In the genomic region with DNA sequence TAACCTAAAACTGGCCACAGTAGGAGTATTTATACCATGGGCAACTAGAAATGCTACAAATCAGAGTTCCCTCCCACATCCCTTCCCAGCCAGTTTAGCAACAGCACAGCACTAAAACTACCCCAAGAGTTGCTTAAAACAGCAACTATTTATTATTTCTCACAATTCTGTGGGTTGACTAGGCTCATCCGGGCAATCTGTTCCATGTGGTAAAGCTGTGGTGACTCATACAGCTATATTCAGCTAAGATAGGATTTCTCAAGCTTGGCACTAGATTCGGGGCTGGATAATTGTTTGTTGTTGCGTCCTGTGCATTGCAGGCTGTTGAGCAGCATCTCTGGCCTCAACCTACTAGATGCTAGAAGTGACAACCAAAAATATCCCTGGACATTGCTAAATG, we compare ENCODE assay signal across 9 cellular contexts. TPM values are rescaled to one million over a fixed set of nuclear protein-coding genes. Genes with fewer than 3 reads are reported as not detected.
DNase-seq lines count a peak whose midpoint lies in the region; ATAC-seq, FAIRE-seq and TF ChIP-seq lines count a peak whose summit lies in the region.
"Had no signal": no experiment of that assay in that cellular context is flagged by ENCODE, and none has a peak within 500 bp of the region (broad histone marks: within the 10 kb centered on the region; RNA-seq: fewer than 3 reads in every experiment).

No MANE protein-coding gene starts in this region.

- 0 out of 4 replicates have a peak overlapping the region, but pooled peaks of 1 of the 2 experiments have one; percentile 46 for H3K4me3 ChIP-seq in DND-41 (ENCODE audit: low read depth in 1 of 2, low read length in 2 of 2)
- no peak overlapping the region for H3K4me3 ChIP-seq in mammary epithelial cell (replicated peaks in 1 of 3; ENCODE audit: insufficient read depth in 1 of 3, low read depth in 2 of 3, low read length in 3 of 3)

- H3K9me3 ChIP-seq in DND-41 (ENCODE audit: insufficient read depth, low read length, severe bottlenecking) (no peaks in the 10 kb centered on the region), mammary epithelial cell (replicated peaks; ENCODE audit: insufficient read depth, low read length) (no peaks in the 10 kb centered on the region)

- no peak for DNase-seq in DND-41
- peak; percentile 66 for DNase-seq in NCI-H446 treated with DMSO at 0.1 percent for 48 hours (lab: John Stamatoyannopoulos, UW)
- DNase-seq in mammary epithelial cell = peak; percentile 65
- peak; percentile 67 for DNase-seq in non-pigmented ciliary epithelial cell (ENCODE audit: low read depth)
- no peak for DNase-seq in SHP77 (lab: John Stamatoyannopoulos, UW)
- DNase-seq in NCI-H524 treated with DMSO at 0.1 percent for 48 hours (lab: John Stamatoyannopoulos, UW) = no peak
- DNase-seq in HTR-8/SVneo (ENCODE audit: insufficient read length, low spot score) = no peak
- no peak for DNase-seq in medulla oblongata (ENCODE audit: extremely low spot score)
- DNase-seq: NCI-H1436 had no signal

- H3K4me2 ChIP-seq in DND-41 (ENCODE audit: insufficient read depth, low read length) (peak overlapping the region; percentile 59), mammary epithelial cell (ENCODE audit: insufficient read depth, low read depth, low read length) (no peak overlapping the region)

- H4K20me1 ChIP-seq in DND-41 (ENCODE audit: insufficient read depth, low read length) (no peaks in the 10 kb centered on the region), mammary epithelial cell (ENCODE audit: insufficient read depth, low read length) (no peaks in the 10 kb centered on the region)

- WGBS in mammary epithelial cell (ENCODE audit: low coverage, missing lambda C conversion rate) = 24% methylated on average over 3 of the region's 3 CpGs

- peak overlapping the region; percentile 40; the same call in 1 of the 2 replicates for H3K9ac ChIP-seq in DND-41 (ENCODE audit: low read depth, low read length)
- no peak overlapping the region for H3K9ac ChIP-seq in mammary epithelial cell (ENCODE audit: insufficient read depth, low read length)

- TF ChIP-seq CTCF in DND-41 (IDR thresholded peaks at IDR 0.05; ENCODE audit: borderline replicate concordance, extremely low read depth, low read length, poor library complexity, severe bottlenecking) = no peak
- TF ChIP-seq CTCF in mammary epithelial cell (conservative IDR thresholded peaks at IDR 0.05 in 1 of 2, IDR thresholded peaks at IDR 0.05 in 1 of 2; ENCODE audit: extremely low read depth in 1 of 2, insufficient read depth in 1 of 2, low read depth in 1 of 2, low read length in 2 of 2) = no peak

- H3K27ac ChIP-seq in DND-41 (ENCODE audit: low read length) (peak overlapping the region; percentile 92), mammary epithelial cell (ENCODE audit: insufficient read depth, low read depth, low read length) (no peak overlapping the region)

- dilution Hi-C loops in mammary epithelial cell (cut with HindIII; ENCODE audit: low sequenced_read_pairs) = no loop called here

- no peak for FAIRE-seq in HTR-8/SVneo (lab: Jason Lieb, UNC)

- H3K27me3 ChIP-seq in DND-41 (ENCODE audit: insufficient read depth, low read length, poor library complexity) = no peaks in the 10 kb centered on the region
- H3K27me3 ChIP-seq in mammary epithelial cell (ENCODE audit: insufficient read depth, low read length) = no peaks in the 10 kb centered on the region

- no peak for ATAC-seq in DND-41 (ENCODE audit: insufficient read depth, low read depth)

- peaks cover 25% of the 10 kb centered on the region for H3K4me1 ChIP-seq in DND-41 (ENCODE audit: insufficient read depth, low read length)
- peaks cover 17% of the 10 kb centered on the region for H3K4me1 ChIP-seq in mammary epithelial cell (ENCODE audit: insufficient read depth, low read length)

- H3K36me3 ChIP-seq in DND-41 (ENCODE audit: insufficient read depth, low read length) (no peaks in the 10 kb centered on the region), mammary epithelial cell (ENCODE audit: insufficient read depth, low read length) (no peaks in the 10 kb centered on the region)

- intact Hi-C loops in mammary epithelial cell (cut with micrococcal nuclease) = no loop called here

- BruUV-seq in mammary epithelial cell (replicated peaks; lab: Mats Ljungman, UMichigan) = no TSS peak

- H3K79me2 ChIP-seq in DND-41 (ENCODE audit: insufficient read depth, low read length) = no peaks in the 10 kb centered on the region
- H3K79me2 ChIP-seq in mammary epithelial cell (ENCODE audit: insufficient read depth, low read length) = no peaks in the 10 kb centered on the region

- in situ Hi-C loops in mammary epithelial cell (cut with MboI; ENCODE audit: low sequenced_read_pairs in 2 of 2) = no loop called here

- CTCF ChIA-PET in mammary epithelial cell (lab: Charles Lee; ENCODE audit: low non-redundant PET) = no interaction called here

- H2AFZ ChIP-seq in DND-41 (ENCODE audit: low read depth, low read length) (peak overlapping the region; percentile 70), mammary epithelial cell (ENCODE audit: low read depth, low read length) (peak overlapping the region; percentile 22)

RNA-seq across cellular contexts. Expression of gene HECA, which starts 8.6 kb away (rescaled TPM):
- 10 to 100 TPM; 15.0 to 23.8 TPM for total RNA-seq in mammary epithelial cell
- polyA plus RNA-seq in mammary epithelial cell = 5.7 TPM
- 5.9 TPM for polyA minus RNA-seq in mammary epithelial cell

Comparison
In these comparisons a context has a peak if more than half of its experiments do, and no peak if none do; other contexts are left out.
1. DNase-seq: peak in NCI-H446 treated with DMSO at 0.1 percent for 48 hours (single experiment), mammary epithelial cell (single experiment) and non-pigmented ciliary epithelial cell (single experiment); none in DND-41 (single experiment), SHP77 (0 of 2), NCI-H524 treated with DMSO at 0.1 percent for 48 hours (single experiment), HTR-8/SVneo (single experiment) and medulla oblongata (single experiment).